Comparison of ENCODE assay signal across 8 cellular contexts in genomic region chr15:92809064-92809879, GRCh38.
DNase-seq lines count a peak whose midpoint lies in the region; ATAC-seq, FAIRE-seq and TF ChIP-seq lines count a peak whose summit lies in the region.

No MANE protein-coding gene starts in this region.

- peaks cover 0 to 10% (median 0%) of the 10 kb centered on the region in 11 experiments; a peak in 2 of 22 replicates for H3K9me3 ChIP-seq in BLaER1 treated with 17β-estradiol and CSF1 and Interleukin-3, amounts not matched to agents 10 nM and 100 nM (replicated peaks in 1 of 11)

- H3K4me1 Mint-ChIP-seq in activated CD4-positive, alpha-beta T cell treated with anti-CD3 and anti-CD28 coated beads for 36 hours = peaks cover 43% of the 10 kb centered on the region

- CTCF ChIA-PET in activated CD4-positive, alpha-beta T cell treated with anti-CD3 and anti-CD28 coated beads for 36 hours (lab: Charles Lee) = interaction anchor here (0.6 to 5.3 kb wide), 24 partner anchors 8 to 115 kb away, joined by 3 to 80 read pairs (median 6); partner anchors contain the start of gene CHD2

- H3K27me3 ChIP-seq in BLaER1 treated with 17β-estradiol and CSF1 and Interleukin-3, amounts not matched to agents 10 nM and 100 nM = no peaks in the 10 kb centered on the region

- peak overlapping the region; percentile 93 to 99 (median 97) for H3K27ac ChIP-seq in BLaER1 treated with 17β-estradiol and CSF1 and Interleukin-3, amounts not matched to agents 10 nM and 100 nM

- peak; percentile 87 for FAIRE-seq in GM19239 (lab: Jason Lieb, UNC)

- POLR2A ChIA-PET in activated CD4-positive, alpha-beta T cell treated with anti-CD3 and anti-CD28 coated beads for 36 hours (lab: Charles Lee) = interaction anchor here (0.6 to 5.7 kb wide), 22 partner anchors 10 to 127 kb away, joined by 3 to 86 read pairs (median 7); partner anchors contain the start of gene CHD2

- intact Hi-C loops in activated CD4-positive, alpha-beta T cell treated with anti-CD3 and anti-CD28 coated beads for 36 hours (cut with DNase I, micrococcal nuclease) = loop anchor here (1.0 to 2.0 kb wide), 8 partner anchors 11 to 210 kb away; partner anchors contain the start of gene CHD2 (in 2 of the 2)
- intact Hi-C loops in left colon (cut with DNase I, micrococcal nuclease) = loop anchor here in 1 of 2 donors (10.0 kb wide), 1 partner anchor 106 kb away; no protein-coding TSS in a partner anchor

- H3K4me2 ChIP-seq in BLaER1 treated with 17β-estradiol and CSF1 and Interleukin-3, amounts not matched to agents 10 nM and 100 nM = peak overlapping the region; percentile 78 to 92 (median 86)

- H3K36me3 ChIP-seq in BLaER1 treated with 17β-estradiol and CSF1 and Interleukin-3, amounts not matched to agents 10 nM and 100 nM = no peaks in the 10 kb centered on the region

- no peaks in the 10 kb centered on the region for H3K27me3 Mint-ChIP-seq in activated CD4-positive, alpha-beta T cell treated with anti-CD3 and anti-CD28 coated beads for 36 hours

- H3K4me3 ChIP-seq in BLaER1 treated with 17β-estradiol and CSF1 and Interleukin-3, amounts not matched to agents 10 nM and 100 nM = peak overlapping the region; percentile 54 to 71 (median 62)
- H3K4me3 ChIP-seq in choroid plexus epithelial cell (ENCODE audit: low read depth, low read length) = peak overlapping the region; percentile 66

- peaks cover 1% of the 10 kb centered on the region for H3K9me3 Mint-ChIP-seq in activated CD4-positive, alpha-beta T cell treated with anti-CD3 and anti-CD28 coated beads for 36 hours (ENCODE audit: low read depth)

- ATAC-seq in HG03442 (IDR thresholded peaks at IDR 0.05; ENCODE audit: unreplicated experiment) = peak; percentile 79
- ATAC-seq in activated CD4-positive, alpha-beta T cell treated with anti-CD3 and anti-CD28 coated beads for 36 hours = peak; percentile 82
- ATAC-seq in left colon = peak; percentile 77

- peaks cover 3% of the 10 kb centered on the region for H3K36me3 Mint-ChIP-seq in activated CD4-positive, alpha-beta T cell treated with anti-CD3 and anti-CD28 coated beads for 36 hours (ENCODE audit: low read depth)

- H3K4me3 Mint-ChIP-seq in activated CD4-positive, alpha-beta T cell treated with anti-CD3 and anti-CD28 coated beads for 36 hours = peak overlapping the region; percentile 88

- H3K4me1 ChIP-seq in BLaER1 treated with 17β-estradiol and CSF1 and Interleukin-3, amounts not matched to agents 10 nM and 100 nM = peaks cover 41 to 71% (median 58%) of the 10 kb centered on the region in 10 experiments

- H4K20me1 ChIP-seq in BLaER1 treated with 17β-estradiol and CSF1 and Interleukin-3, amounts not matched to agents 10 nM and 100 nM = no peaks in the 10 kb centered on the region

- DNase-seq in GM19239 (ENCODE audit: insufficient read length, low spot score) = peak; percentile 88
- DNase-seq in NCI-H510A (lab: John Stamatoyannopoulos, UW) = peak; percentile 96
- peak; percentile 99 for DNase-seq in activated CD4-positive, alpha-beta T cell treated with anti-CD3 and anti-CD28 coated beads for 36 hours
- DNase-seq in choroid plexus epithelial cell (ENCODE audit: low read depth) = peak; percentile 98
- DNase-seq in left colon = peak; percentile 98
- DNase-seq in stimulated activated CD4-positive, alpha-beta T cell treated with anti-CD3 and anti-CD28 coated beads, Interleukin-1b, Interleukin-23, amount 100 ng/mL, for 4 hours (ENCODE audit: low read depth in 2 of 2) = peak; percentile 94 to 97

- peak overlapping the region; percentile 87 to 97 (median 95) for H3K9ac ChIP-seq in BLaER1 treated with 17β-estradiol and CSF1 and Interleukin-3, amounts not matched to agents 10 nM and 100 nM

- peak; percentile 50 for TF ChIP-seq CTCF in choroid plexus epithelial cell (conservative IDR thresholded peaks at IDR 0.05; ENCODE audit: low read depth, low read length)

- H3K27ac Mint-ChIP-seq in activated CD4-positive, alpha-beta T cell treated with anti-CD3 and anti-CD28 coated beads for 36 hours = peak overlapping the region; percentile 99

Comparison
In these comparisons a context has a peak if more than half of its experiments do, and no peak if none do; other contexts are left out.
1. Peak in every context shown above with its lines: DNase-seq, ATAC-seq, H3K4me3 ChIP-seq and H3K27ac ChIP-seq.